30 cellular contexts compared by ENCODE assay signal in the genomic region with DNA sequence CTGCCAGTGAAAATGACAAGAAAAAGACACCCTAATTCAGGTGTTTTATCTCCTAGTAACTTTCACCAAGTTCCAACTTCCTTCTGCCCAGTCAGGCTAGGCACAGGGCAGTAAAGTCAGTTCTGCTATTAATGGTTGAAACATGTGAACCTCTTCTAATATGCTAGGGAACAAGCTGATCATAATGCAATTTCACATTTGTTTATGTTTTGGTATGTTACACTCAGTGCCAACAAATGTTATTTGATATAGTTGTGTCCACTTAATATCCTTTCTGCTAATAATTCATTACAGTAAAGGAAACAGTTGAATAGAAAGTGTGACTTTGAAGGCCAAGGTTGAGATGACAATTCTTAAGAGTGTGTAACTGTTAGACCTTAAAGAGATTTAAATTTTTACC.
"Had no signal": no experiment of that assay in that cellular context is flagged by ENCODE, and none has a peak within 500 bp of the region (broad histone marks: within the 10 kb centered on the region; RNA-seq: fewer than 3 reads in every experiment).

No MANE protein-coding gene starts in this region.

- H3K4me3 Mint-ChIP-seq: naive thymus-derived CD8-positive, alpha-beta T cell; natural killer cell treated with Interleukin-12 subunit alpha and Interleukin-12 subunit beta and Interleukin-15 and Interleukin-18, amount 100 ng/mL, for 72 hours; nephron progenitor cell; neural crest cell; stimulated activated memory B cell treated with anti-CD40 and anti-IgM and Interleukin-4, amounts not matched to agents 10 μg/mL and 1 μg/mL and 100 μg/mL, for 72 hours; stimulated activated naive CD8-positive, alpha-beta T cell treated with anti-CD3 and anti-CD28 coated beads, Interleukin-15, amount 100 ng/mL, for 72 hours; type B pancreatic cell had no signal

- ATAC-seq: naive thymus-derived CD8-positive, alpha-beta T cell; natural killer cell treated with Interleukin-12 subunit alpha and Interleukin-12 subunit beta and Interleukin-15 and Interleukin-18, amount 100 ng/mL, for 72 hours; right cardiac atrium; right lobe of liver; stimulated activated memory B cell treated with anti-CD40 and anti-IgM and Interleukin-4, amounts not matched to agents 10 μg/mL and 1 μg/mL and 100 μg/mL, for 72 hours; stimulated activated naive CD8-positive, alpha-beta T cell treated with anti-CD3 and anti-CD28 coated beads, Interleukin-15, amount 100 ng/mL, for 72 hours; stimulated activated naive CD8-positive, alpha-beta T cell treated with anti-CD3 and anti-CD28 coated beads, Interleukin-15, Interleukin-2, amounts not matched to agents 100 U/mL and 50 U/mL, for 24 hours; upper lobe of right lung had no signal

- H3K9me3 ChIP-seq: neutrophil, pancreas, prostate gland, right lobe of liver, suprapubic skin, testis, transverse colon, upper lobe of right lung, uterus had no signal

- H3K4me2 ChIP-seq: smooth muscle cell had no signal

- DNase-seq: naive thymus-derived CD8-positive, alpha-beta T cell; nephron progenitor cell; nucleus accumbens; pancreas; right cardiac atrium; right lobe of liver; spleen; stimulated activated CD4-positive, alpha-beta T cell treated with anti-CD3 and anti-CD28 coated beads, Interleukin-12 subunit alpha, Interleukin-12 subunit beta, amount 100 ng/mL, for 4 hours; stimulated activated CD4-positive, alpha-beta T cell treated with anti-CD3 and anti-CD28 coated beads, Interleukin-1b, Interleukin-23, amount 100 ng/mL, for 48 hours; stimulated activated CD4-positive, alpha-beta T cell treated with anti-CD3 and anti-CD28 coated beads, Interleukin-4, amount 100 ng/mL, for 1 hour; stimulated activated CD4-positive, alpha-beta T cell treated with anti-CD3 and anti-CD28 coated beads, Interleukin-4, amount 100 ng/mL, for 4 hours; stimulated activated CD8-positive, alpha-beta memory T cell treated with anti-CD3 and anti-CD28 coated beads, Interleukin-4, amount 100 ng/mL, for 48 hours; stimulated activated naive CD4-positive, alpha-beta T cell; stimulated activated naive CD8-positive, alpha-beta T cell treated with anti-CD3 and anti-CD28 coated beads, Interleukin-15, amount 100 ng/mL, for 72 hours; stimulated activated naive CD8-positive, alpha-beta T cell treated with anti-CD3 and anti-CD28 coated beads, Interleukin-15, Interleukin-2, amounts not matched to agents 100 U/mL and 50 U/mL, for 24 hours; substantia nigra; testis; tibial artery; upper lobe of right lung; uterus had no signal

- H3K36me3 Mint-ChIP-seq: natural killer cell treated with Interleukin-12 subunit alpha and Interleukin-12 subunit beta and Interleukin-15 and Interleukin-18, amount 100 ng/mL, for 72 hours; type B pancreatic cell had no signal

- H3K4me3 ChIP-seq: pancreas, prostate gland, right lobe of liver, skin epidermis, smooth muscle cell, spleen, suprapubic skin, testis, tibial artery, transverse colon, upper lobe of right lung, uterus had no signal

- H3K9me3 Mint-ChIP-seq: natural killer cell treated with Interleukin-12 subunit alpha and Interleukin-12 subunit beta and Interleukin-15 and Interleukin-18, amount 100 ng/mL, for 72 hours; stimulated activated memory B cell treated with anti-CD40 and anti-IgM and Interleukin-4, amounts not matched to agents 10 μg/mL and 1 μg/mL and 100 μg/mL, for 72 hours; stimulated activated naive CD8-positive, alpha-beta T cell treated with anti-CD3 and anti-CD28 coated beads, Interleukin-15, amount 100 ng/mL, for 72 hours; type B pancreatic cell had no signal

- H3K36me3 ChIP-seq: neutrophil, pancreas, prostate gland, right lobe of liver, suprapubic skin, upper lobe of right lung, uterus had no signal

- H3K27me3 ChIP-seq: neutrophil, pancreas, right lobe of liver, spleen, suprapubic skin, testis, tibial artery, transverse colon, upper lobe of right lung, uterus had no signal

- H3K4me1 ChIP-seq: pancreas, testis, upper lobe of right lung had no signal

- H3K4me1 Mint-ChIP-seq: nephron progenitor cell had no signal

- H3K27me3 Mint-ChIP-seq: naive thymus-derived CD8-positive, alpha-beta T cell; stimulated activated memory B cell treated with anti-CD40 and anti-IgM and Interleukin-4, amounts not matched to agents 10 μg/mL and 1 μg/mL and 100 μg/mL, for 72 hours; stimulated activated naive CD8-positive, alpha-beta T cell treated with anti-CD3 and anti-CD28 coated beads, Interleukin-15, amount 100 ng/mL, for 72 hours; type B pancreatic cell had no signal

- H3K27ac Mint-ChIP-seq: natural killer cell treated with Interleukin-12 subunit alpha and Interleukin-12 subunit beta and Interleukin-15 and Interleukin-18, amount 100 ng/mL, for 72 hours; nephron progenitor cell; stimulated activated memory B cell treated with anti-CD40 and anti-IgM and Interleukin-4, amounts not matched to agents 10 μg/mL and 1 μg/mL and 100 μg/mL, for 72 hours; stimulated activated naive CD8-positive, alpha-beta T cell treated with anti-CD3 and anti-CD28 coated beads, Interleukin-15, amount 100 ng/mL, for 72 hours; type B pancreatic cell had no signal

- H3K27ac ChIP-seq: neutrophil, pancreas, prostate gland, right lobe of liver, skin epidermis, spleen, suprapubic skin, testis, upper lobe of right lung had no signal

- FAIRE-seq: pancreas had no signal
